In the genomic region with DNA sequence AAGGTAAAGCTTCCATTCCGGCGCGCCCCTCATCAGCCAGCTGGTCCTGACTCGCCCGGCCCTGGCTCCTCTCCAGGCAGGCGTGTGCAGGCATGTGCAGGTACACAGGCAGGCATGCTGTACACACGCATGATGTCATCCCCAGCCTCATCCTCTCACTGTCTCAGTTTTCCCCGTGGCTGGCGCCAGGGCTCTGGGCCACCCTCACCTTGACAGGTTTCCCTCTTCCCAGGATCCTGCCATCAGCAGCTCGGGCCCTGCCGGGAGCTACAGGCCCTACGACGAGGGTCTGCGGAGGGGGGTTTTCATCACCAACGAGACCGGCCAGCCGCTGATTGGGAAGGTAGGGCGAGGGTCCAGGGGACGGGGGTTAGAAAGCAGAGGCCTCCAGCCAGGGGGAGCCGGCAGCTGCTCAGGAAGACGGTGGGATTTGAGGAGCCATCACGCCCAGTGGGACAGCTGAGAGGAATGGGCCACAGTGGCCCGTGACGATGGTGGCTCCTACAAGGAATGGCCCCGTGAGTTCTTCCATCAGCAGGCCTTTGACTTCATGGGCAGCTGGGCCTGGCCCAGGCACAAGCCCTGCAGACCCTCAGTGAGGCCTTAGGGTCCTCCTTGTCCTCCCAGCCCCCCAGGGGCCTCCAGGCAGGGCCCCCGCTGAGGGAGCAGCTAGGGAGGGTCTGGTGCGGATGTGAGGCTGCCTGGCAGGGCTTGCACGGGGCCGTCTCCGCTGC, we compare ENCODE assay signal across 18 cellular contexts. TPM values are rescaled to one million over a fixed set of nuclear protein-coding genes. Genes with fewer than 3 reads are reported as not detected.
A peak's percentile ranks its signal among the peaks of the same experiment; 100 is the strongest.
DNase-seq lines count a peak whose midpoint lies in the region; ATAC-seq, FAIRE-seq and TF ChIP-seq lines count a peak whose summit lies in the region.
"Had no signal": no experiment of that assay in that cellular context is flagged by ENCODE, and none has a peak within 500 bp of the region (broad histone marks: within the 10 kb centered on the region; RNA-seq: fewer than 3 reads in every experiment).

No MANE protein-coding gene starts in this region.

- TF ChIP-seq CTCF in bronchial epithelial cell (IDR thresholded peaks at IDR 0.05; ENCODE audit: insufficient read depth, low read length, severe bottlenecking): no peak
- no peak for TF ChIP-seq CTCF in tibial nerve (IDR thresholded peaks at IDR 0.05)

- ATAC-seq in HG03196 (IDR thresholded peaks at IDR 0.05; ENCODE audit: unreplicated experiment): no peak
- ATAC-seq: activated CD8-positive, alpha-beta T cell treated with anti-CD3 and anti-CD28 coated beads for 36 hours; activated T-helper 17 cell treated with anti-CD3 and anti-CD28 coated beads, Interleukin-2, amount 50 U/mL, for 72 hours; gastroesophageal sphincter had no signal

- peaks cover 0 to 1% (median 0%) of the 10 kb centered on the region in 4 donors for H3K9me3 ChIP-seq in tibial nerve
- H3K9me3 ChIP-seq: gastroesophageal sphincter, SJSA1 had no signal

- TF ChIP-seq POLR2A in tibial nerve (IDR thresholded peaks at IDR 0.05): no peak

- peak; percentile 91 for DNase-seq in DMS 273 (lab: John Stamatoyannopoulos, UW; ENCODE audit: unreplicated experiment)
- no peak for DNase-seq in DMS 273 treated with DMSO at 0.1 percent for 48 hours (lab: John Stamatoyannopoulos, UW)
- peak; percentile 91 for DNase-seq in NCI-H1694 (lab: John Stamatoyannopoulos, UW)
- DNase-seq in bronchial epithelial cell (ENCODE audit: low read depth): peak; percentile 86
- DNase-seq in posterior vena cava (ENCODE audit: low spot score): peak; percentile 75
- no peak for DNase-seq in activated CD4-positive, alpha-beta T cell treated with anti-CD3 and anti-CD28 coated beads for 48 hours
- no peak for DNase-seq in tibial nerve (ENCODE audit: low spot score in 2 of 2)
- DNase-seq: activated CD8-positive, alpha-beta T cell treated with anti-CD3 and anti-CD28 coated beads for 36 hours; amniotic stem cell; C1 segment of cervical spinal cord; GM23248; NCI-H2227 treated with DMSO at 0.1 percent for 48 hours had no signal

- no peak overlapping the region for H3K27ac ChIP-seq in tibial nerve
- H3K27ac ChIP-seq: 22Rv1, gastroesophageal sphincter, GM23248, SJSA1 had no signal

- intact Hi-C loops in posterior vena cava (cut with DNase I): no loop called here

- no peak for TF ChIP-seq EP300 in tibial nerve (IDR thresholded peaks at IDR 0.05)

- H3K4me3 ChIP-seq in bronchial epithelial cell (ENCODE audit: low read depth, low read length) (no peak overlapping the region), tibial nerve (no peak overlapping the region)
- H3K4me3 ChIP-seq: gastroesophageal sphincter, GM23248, SJSA1 had no signal

- H3K4me1 ChIP-seq in tibial nerve: no peaks in the 10 kb centered on the region
- H3K4me1 ChIP-seq: SJSA1 had no signal

- WGBS in tibial nerve, 2 donors: 88 to 91% methylated on average over 25 to 29 of the region's 30 CpGs

- H3K36me3 ChIP-seq in bronchial epithelial cell (ENCODE audit: control insufficient read depth, insufficient read depth, low read length) (no peaks in the 10 kb centered on the region), tibial nerve (peaks cover 0 to 84% (median 0%) of the 10 kb centered on the region in 3 donors)
- H3K36me3 ChIP-seq: SJSA1 had no signal

- H3K27me3 ChIP-seq in bronchial epithelial cell (ENCODE audit: control insufficient read depth, insufficient read depth, low read length): no peaks in the 10 kb centered on the region
- H3K27me3 ChIP-seq in tibial nerve: no peaks in the 10 kb centered on the region
- H3K27me3 ChIP-seq: gastroesophageal sphincter, SJSA1 had no signal

- no peak for FAIRE-seq in bronchial epithelial cell (lab: Jason Lieb, UNC)
- FAIRE-seq: endothelial cell of umbilical vein had no signal

RNA-seq across cellular contexts. Expression of gene GAA, which starts 8.5 kb away (rescaled TPM):
- total RNA-seq in bronchial epithelial cell: 19.1 and 21.1 TPM in 2 replicates
- 10 to 100 TPM; 38.7 to 42.8 TPM for total RNA-seq in posterior vena cava
- total RNA-seq in tibial nerve: 10 to 100 TPM; 52.7 to 81.9 (median 67.8) TPM

RNA-seq across cellular contexts. Expression of gene EIF4A3, which starts 37.0 kb away (rescaled TPM):
- total RNA-seq in bronchial epithelial cell (101 and 176 TPM in 2 replicates), posterior vena cava (10 to 100 TPM; 48.8 to 50.5 TPM), tibial nerve (10 to 100 TPM; 34.5 to 69.0 (median 59.2) TPM)

RNA-seq across cellular contexts. Expression of gene CARD14, which starts 60.0 kb away (rescaled TPM):
- 1.6 and 8.7 TPM in 2 replicates for total RNA-seq in bronchial epithelial cell
- total RNA-seq in posterior vena cava: under 1 TPM in 1 of 2 donors, not detected in 1; 0.24 TPM
- 1 to 10 TPM in 3 of 4 donors, under 1 TPM in 1; 0.22 to 4.4 (median 1.3) TPM for total RNA-seq in tibial nerve
- total RNA-seq: activated T-helper 17 cell treated with anti-CD3 and anti-CD28 coated beads, Interleukin-2, amount 50 U/mL, for 72 hours; endothelial cell of umbilical vein; GM23248; SJSA1 had no signal

Comparison
In these comparisons a context has a peak if more than half of its experiments do, and no peak if none do; other contexts are left out.
1. DNase-seq: peak in DMS 273 (single experiment), NCI-H1694 (single experiment), bronchial epithelial cell (single experiment) and posterior vena cava (single experiment); none in DMS 273 treated with DMSO at 0.1 percent for 48 hours (single experiment), activated CD4-positive, alpha-beta T cell treated with anti-CD3 and anti-CD28 coated beads for 48 hours (single experiment) and tibial nerve (0 of 2).